1 cellular context compared by ENCODE assay signal in genomic region chr4:4397441-4397819, GRCh38.
TF ChIP-seq lines count a peak whose summit lies in the region.

No MANE protein-coding gene starts in this region.

TF ChIP-seq in H1, 55 proteins besides CTCF, POLR2A, EP300 and RAD21 (continued from another document):
- no peak for TF ChIP-seq ASH2L (IDR thresholded peaks at IDR 0.05; ENCODE audit: low read length)
- no peak for TF ChIP-seq MAX (IDR thresholded peaks at IDR 0.05)
- TF ChIP-seq GTF2F1 (IDR thresholded peaks at IDR 0.05; ENCODE audit: borderline replicate concordance, low read depth, low read length): no peak
- no peak for TF ChIP-seq CBX8 (IDR thresholded peaks at IDR 0.05; ENCODE audit: borderline replicate concordance, low read depth, low read length)
- TF ChIP-seq BRCA1 (IDR thresholded peaks at IDR 0.05; ENCODE audit: low read depth, low read length): no peak
- no peak for TF ChIP-seq CTBP2 (IDR thresholded peaks at IDR 0.05; ENCODE audit: borderline replicate concordance, insufficient read depth, insufficient read length, low read length)
- TF ChIP-seq RBBP5 (IDR thresholded peaks at IDR 0.05; ENCODE audit: borderline replicate concordance, low read depth, low read length): no peak
TF ChIP-seq in H1: peak in this region for 0.
